8 cellular contexts compared by ENCODE assay signal in the genomic region with DNA sequence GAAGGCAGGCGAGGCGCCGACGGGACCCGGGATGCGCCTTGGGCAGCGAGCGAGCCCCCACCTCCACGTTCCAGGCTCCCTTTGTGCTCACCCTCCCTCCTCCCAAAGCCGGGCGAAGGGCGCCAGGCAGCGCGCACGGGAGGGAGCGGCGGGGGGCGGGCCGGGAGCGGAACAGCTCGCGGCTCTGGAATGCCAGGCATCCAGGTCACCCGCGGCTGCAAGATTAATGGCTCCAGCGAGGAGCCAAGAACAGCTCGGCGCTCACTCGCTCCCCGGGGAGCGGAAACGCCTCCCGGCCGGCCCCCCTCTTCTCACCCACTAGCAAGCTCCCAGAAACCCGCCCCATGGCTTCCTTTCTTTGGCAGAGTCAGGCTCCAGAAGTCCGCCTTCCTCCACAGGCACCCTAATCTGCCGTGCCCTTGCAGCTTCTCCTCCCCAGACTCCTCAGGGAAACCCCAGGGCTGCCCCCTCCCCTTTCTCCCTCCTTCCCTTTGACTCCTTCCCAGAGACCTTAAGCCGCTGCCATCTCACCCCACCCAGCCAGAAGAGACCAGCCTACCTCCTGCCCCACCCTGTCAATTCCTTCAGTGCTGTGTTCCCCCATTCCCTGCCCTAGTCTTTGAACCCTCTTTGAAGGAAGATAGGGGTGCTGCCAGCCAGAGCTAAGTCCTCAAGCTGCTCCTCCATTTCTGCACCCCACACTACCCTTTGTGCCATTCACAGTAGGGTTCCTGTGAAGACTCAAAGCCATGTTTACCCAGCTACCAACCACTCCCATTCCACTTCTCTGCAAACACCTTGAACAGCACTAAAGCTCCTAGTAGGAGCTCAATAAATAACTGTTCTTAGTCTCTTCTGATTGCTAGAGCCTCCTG. TPM values are rescaled to one million over a fixed set of nuclear protein-coding genes. Genes with fewer than 3 reads are reported as not detected.
DNase-seq lines count a peak whose midpoint lies in the region; ATAC-seq and TF ChIP-seq lines count a peak whose summit lies in the region.

No MANE protein-coding gene starts in this region.

- H3K4me1 ChIP-seq in adipocyte (ENCODE audit: control insufficient read depth, insufficient read depth, low read length) (peaks cover 96% of the 10 kb centered on the region), neural progenitor cell (peaks cover 38% of the 10 kb centered on the region)

- peak overlapping the region; percentile 75 for H3K4me2 ChIP-seq in neural progenitor cell

- no peaks in the 10 kb centered on the region for H3K27me3 ChIP-seq in adipocyte (replicated peaks; ENCODE audit: control insufficient read depth, insufficient read depth, low read length)
- H3K27me3 ChIP-seq in neural progenitor cell: no peaks in the 10 kb centered on the region

- H3K36me3 Mint-ChIP-seq in neural progenitor cell: peaks cover 42% of the 10 kb centered on the region

- H3K9me3 Mint-ChIP-seq in neural progenitor cell: no peaks in the 10 kb centered on the region

- peak overlapping the region; percentile 99 for H3K9ac ChIP-seq in adipocyte (ENCODE audit: low read length)
- H3K9ac ChIP-seq in neural progenitor cell: no peak overlapping the region

- no peak overlapping the region for H2AFZ ChIP-seq in neural progenitor cell (replicated peaks)

- H3K4me3 Mint-ChIP-seq in neural progenitor cell: peak overlapping the region; percentile 24

- ATAC-seq in HG02571 (IDR thresholded peaks at IDR 0.05; ENCODE audit: unreplicated experiment): no peak

- peak overlapping the region; percentile 97 for H3K27ac Mint-ChIP-seq in neural progenitor cell

- H3F3A ChIP-seq in neural progenitor cell (ENCODE audit: low read depth): peaks cover 41% of the 10 kb centered on the region

- peaks cover 4% of the 10 kb centered on the region for H3K27me3 Mint-ChIP-seq in neural progenitor cell (ENCODE audit: insufficient read depth, low read depth)

- H3K9me3 ChIP-seq in adipocyte (ENCODE audit: control insufficient read depth, low read length) (no peaks in the 10 kb centered on the region), neural progenitor cell (ENCODE audit: low read depth) (no peaks in the 10 kb centered on the region)

- H4K20me1 ChIP-seq in neural progenitor cell (ENCODE audit: low read depth): peaks cover 98% of the 10 kb centered on the region

- DNase-seq in GM03348 (ENCODE audit: low spot score) (peak; percentile 97), NCI-H2081 treated with DMSO at 0.1 percent for 48 hours (lab: John Stamatoyannopoulos, UW) (peak; percentile 49), adipocyte (ENCODE audit: low read depth) (peak; percentile 98), glomerular endothelial cell (ENCODE audit: extremely low read depth, low read depth, low spot score) (peak; percentile 57), neural progenitor cell (ENCODE audit: low spot score) (peak; percentile 97), MV-4-11 (lab: John Stamatoyannopoulos, UW) (no peak), NCI-H524 (lab: John Stamatoyannopoulos, UW) (no peak)

- peaks cover 93% of the 10 kb centered on the region for H3K36me3 ChIP-seq in adipocyte (ENCODE audit: control insufficient read depth, insufficient read depth, low read length, severe bottlenecking)
- peaks cover 11% of the 10 kb centered on the region for H3K36me3 ChIP-seq in neural progenitor cell

- H3K4me3 ChIP-seq in adipocyte (ENCODE audit: low read length): peak overlapping the region; percentile 34
- H3K4me3 ChIP-seq in neural progenitor cell: peak overlapping the region; percentile 27

- peak overlapping the region; percentile 79 for H3K27ac ChIP-seq in neural progenitor cell

- H3K4me1 Mint-ChIP-seq in neural progenitor cell: peaks cover 45% of the 10 kb centered on the region

- TF ChIP-seq CTCF in neural progenitor cell (IDR thresholded peaks at IDR 0.05): no peak

- peaks cover 62% of the 10 kb centered on the region for H3K79me2 ChIP-seq in neural progenitor cell (ENCODE audit: low read depth)

RNA-seq across cellular contexts. Expression of gene AMOTL2, which starts 9.9 kb away (rescaled TPM):
- total RNA-seq in glomerular endothelial cell (125 and 164 TPM in 2 replicates), neural progenitor cell (ENCODE audit: low replicate concordance) (62.9 and 121 TPM in 2 replicates)

Comparison
In these comparisons a context has a peak if more than half of its experiments do, and no peak if none do; other contexts are left out.
1. DNase-seq: peak in GM03348 (single experiment), NCI-H2081 treated with DMSO at 0.1 percent for 48 hours (single experiment), adipocyte (single experiment), glomerular endothelial cell (single experiment) and neural progenitor cell (single experiment); none in MV-4-11 (single experiment) and NCI-H524 (0 of 2).